ENCODE assay signal across 1 cellular context in the genomic region with DNA sequence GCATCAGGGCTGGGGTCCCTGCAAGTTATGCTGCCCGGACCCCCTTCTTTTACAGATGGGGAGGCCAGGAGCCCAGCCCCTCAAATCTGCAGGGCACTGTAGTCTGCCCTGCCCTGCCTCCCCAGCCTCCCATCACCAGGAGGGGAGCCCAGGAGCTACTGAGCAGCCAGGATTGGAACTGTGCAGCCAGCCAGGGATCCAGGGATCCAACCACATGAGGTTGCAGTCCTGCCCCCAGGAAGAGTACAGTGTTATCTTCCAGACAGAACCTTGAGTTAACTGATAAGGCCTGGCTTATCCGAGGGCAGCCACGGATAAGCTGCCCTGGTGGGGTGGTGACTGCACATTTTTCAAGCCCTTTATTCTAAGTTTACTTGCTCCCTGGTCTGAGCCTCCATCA.
TF ChIP-seq lines count a peak whose summit lies in the region.

No MANE protein-coding gene starts in this region.

TF ChIP-seq in SK-N-SH treated with all-trans-retinoic acid at 6 μM for 48 hours, 23 proteins besides CTCF, POLR2A, EP300 and RAD21 (continued from another document):
- TF ChIP-seq, protein P1, sequence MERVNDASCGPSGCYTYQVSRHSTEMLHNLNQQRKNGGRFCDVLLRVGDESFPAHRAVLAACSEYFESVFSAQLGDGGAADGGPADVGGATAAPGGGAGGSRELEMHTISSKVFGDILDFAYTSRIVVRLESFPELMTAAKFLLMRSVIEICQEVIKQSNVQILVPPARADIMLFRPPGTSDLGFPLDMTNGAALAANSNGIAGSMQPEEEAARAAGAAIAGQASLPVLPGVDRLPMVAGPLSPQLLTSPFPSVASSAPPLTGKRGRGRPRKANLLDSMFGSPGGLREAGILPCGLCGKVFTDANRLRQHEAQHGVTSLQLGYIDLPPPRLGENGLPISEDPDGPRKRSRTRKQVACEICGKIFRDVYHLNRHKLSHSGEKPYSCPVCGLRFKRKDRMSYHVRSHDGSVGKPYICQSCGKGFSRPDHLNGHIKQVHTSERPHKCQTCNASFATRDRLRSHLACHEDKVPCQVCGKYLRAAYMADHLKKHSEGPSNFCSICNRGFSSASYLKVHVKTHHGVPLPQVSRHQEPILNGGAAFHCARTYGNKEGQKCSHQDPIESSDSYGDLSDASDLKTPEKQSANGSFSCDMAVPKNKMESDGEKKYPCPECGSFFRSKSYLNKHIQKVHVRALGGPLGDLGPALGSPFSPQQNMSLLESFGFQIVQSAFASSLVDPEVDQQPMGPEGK (CRISPR knock-in tag; IDR thresholded peaks at IDR 0.05; ENCODE audit: borderline replicate concordance), result no peak
- no peak for TF ChIP-seq RARB (CRISPR knock-in tag; IDR thresholded peaks at IDR 0.05)
TF ChIP-seq in SK-N-SH treated with all-trans-retinoic acid at 6 μM for 48 hours: peak in this region for 0.
